In genomic region chr14:68441532-68441931, GRCh38 we compare ENCODE assay signal across 27 cellular contexts.
"Had no signal": no experiment of that assay in that cellular context is flagged by ENCODE, and none has a peak within 500 bp of the region (broad histone marks: within the 10 kb centered on the region; RNA-seq: fewer than 3 reads in every experiment).

No MANE protein-coding gene starts in this region.

- H3K27me3 Mint-ChIP-seq: memory B cell; naive B cell; natural killer cell treated with Interleukin-12 subunit alpha and Interleukin-12 subunit beta and Interleukin-15 and Interleukin-18, amount 100 ng/mL, for 72 hours; progenitor cell of endocrine pancreas; stimulated activated naive CD8-positive, alpha-beta T cell treated with anti-CD3 and anti-CD28 coated beads, Interleukin-15, amount 100 ng/mL, for 72 hours had no signal

- H3K36me3 ChIP-seq: gastrocnemius medialis, neural progenitor cell, right atrium auricular region, suprapubic skin, transverse colon, upper lobe of right lung, uterus had no signal

- H3K4me1 ChIP-seq: parathyroid adenoma, uterus had no signal

- ATAC-seq: gastrocnemius medialis; natural killer cell treated with Interleukin-12 subunit alpha and Interleukin-12 subunit beta and Interleukin-15 and Interleukin-18, amount 100 ng/mL, for 72 hours; sciatic nerve; stimulated activated naive CD8-positive, alpha-beta T cell treated with anti-CD3 and anti-CD28 coated beads, Interleukin-15, amount 100 ng/mL, for 72 hours; upper lobe of right lung had no signal

- H3K27me3 ChIP-seq: dorsolateral prefrontal cortex, gastrocnemius medialis, hepatocyte, neural progenitor cell, right atrium auricular region, suprapubic skin, transverse colon, upper lobe of right lung, uterus had no signal

- H3K4me3 Mint-ChIP-seq: memory B cell; naive B cell; natural killer cell treated with Interleukin-12 subunit alpha and Interleukin-12 subunit beta and Interleukin-15 and Interleukin-18, amount 100 ng/mL, for 72 hours; neural progenitor cell; stimulated activated naive CD8-positive, alpha-beta T cell treated with anti-CD3 and anti-CD28 coated beads, Interleukin-15, amount 100 ng/mL, for 72 hours had no signal

- H3K4me1 Mint-ChIP-seq: stimulated activated naive CD8-positive, alpha-beta T cell treated with anti-CD3 and anti-CD28 coated beads, Interleukin-15, amount 100 ng/mL, for 72 hours had no signal

- H3K9me3 ChIP-seq: gastrocnemius medialis, mucosa of descending colon, right atrium auricular region, suprapubic skin, transverse colon, upper lobe of right lung, uterus had no signal

- DNase-seq: dorsolateral prefrontal cortex; effector CD4-positive, alpha-beta T cell; gastrocnemius medialis; head of caudate nucleus; kidney; mucosa of descending colon; naive B cell; stimulated activated CD4-positive, alpha-beta T cell treated with anti-CD3 and anti-CD28 coated beads, Interleukin-12 subunit alpha, Interleukin-12 subunit beta, amount 100 ng/mL, for 4 hours; stimulated activated CD4-positive, alpha-beta T cell treated with anti-CD3 and anti-CD28 coated beads, Interleukin-1b, Interleukin-23, amount 100 ng/mL, for 48 hours; stimulated activated CD4-positive, alpha-beta T cell treated with anti-CD3 and anti-CD28 coated beads, Interleukin-4, amount 100 ng/mL, for 1 hour; stimulated activated CD8-positive, alpha-beta memory T cell treated with anti-CD3 and anti-CD28 coated beads, Interleukin-4, amount 100 ng/mL, for 48 hours; stimulated activated naive CD4-positive, alpha-beta T cell; stimulated activated naive CD8-positive, alpha-beta T cell treated with anti-CD3 and anti-CD28 coated beads, Interleukin-15, amount 100 ng/mL, for 72 hours; transverse colon; upper lobe of right lung; uterus had no signal

- H3K27ac ChIP-seq: dorsolateral prefrontal cortex, gastrocnemius medialis, hepatocyte, neural progenitor cell, parathyroid adenoma, right atrium auricular region, suprapubic skin, transverse colon, upper lobe of right lung had no signal

- H3K27ac Mint-ChIP-seq: memory B cell; natural killer cell treated with Interleukin-12 subunit alpha and Interleukin-12 subunit beta and Interleukin-15 and Interleukin-18, amount 100 ng/mL, for 72 hours; neural progenitor cell; progenitor cell of endocrine pancreas had no signal

- H3K4me3 ChIP-seq: dorsolateral prefrontal cortex, gastrocnemius medialis, hepatocyte, lung, mucosa of descending colon, neural progenitor cell, right atrium auricular region, smooth muscle cell, suprapubic skin, transverse colon, upper lobe of right lung, uterus had no signal
